7 cellular contexts compared by ENCODE assay signal in the genomic region with DNA sequence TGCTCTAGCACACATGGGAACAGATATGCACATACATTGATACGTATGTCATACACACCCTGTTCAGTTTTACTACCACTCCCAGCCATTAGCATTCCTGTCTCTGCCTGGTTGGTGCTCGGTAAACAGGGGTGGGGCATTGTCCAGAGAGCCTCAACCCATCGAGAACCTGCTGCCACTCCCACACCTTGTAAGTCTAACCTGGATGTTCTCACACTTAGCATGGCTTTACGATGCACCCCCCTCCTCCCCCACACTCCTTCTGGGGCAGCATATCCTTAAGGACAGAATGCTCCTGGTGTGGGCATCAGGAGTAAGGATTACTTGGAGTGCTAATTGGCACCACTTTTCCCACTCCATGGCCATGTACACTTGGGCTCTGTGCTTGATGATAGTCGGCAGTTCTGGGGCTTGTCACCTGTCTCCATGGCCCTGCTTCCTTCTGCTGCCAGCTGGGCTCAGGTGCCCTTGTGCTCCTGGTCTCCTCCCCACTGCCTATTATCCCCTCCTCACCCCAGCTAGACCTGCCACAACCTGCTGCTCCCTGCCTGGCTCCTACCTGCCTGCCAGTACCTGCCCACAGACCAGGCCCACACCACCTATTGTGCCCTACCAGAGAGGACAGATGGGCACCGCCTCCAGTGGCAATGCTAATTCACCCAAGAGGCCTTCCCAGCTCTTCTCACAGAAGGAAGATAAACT. TPM values are rescaled to one million over a fixed set of nuclear protein-coding genes. Genes with fewer than 3 reads are reported as not detected.
DNase-seq lines count a peak whose midpoint lies in the region; FAIRE-seq and TF ChIP-seq lines count a peak whose summit lies in the region.

No MANE protein-coding gene starts in this region.

- TF ChIP-seq CTCF in dorsolateral prefrontal cortex (IDR thresholded peaks at IDR 0.05 in 54 of 56, conservative IDR thresholded peaks at IDR 0.05 in 2 of 56; ENCODE audit: low read depth in 1 of 56, partially characterized antibody in 56 of 56) (no peak), progenitor cell of endocrine pancreas (IDR thresholded peaks at IDR 0.05; ENCODE audit: unreplicated experiment) (no peak)

- H3K27me3 Mint-ChIP-seq in progenitor cell of endocrine pancreas = peaks cover 9% of the 10 kb centered on the region

- no peaks in the 10 kb centered on the region for H3K36me3 ChIP-seq in mesendoderm (ENCODE audit: control insufficient read depth, insufficient read depth, low read length)

- no peak overlapping the region for H4K5ac ChIP-seq in mesendoderm (ENCODE audit: low read length)

- no peaks in the 10 kb centered on the region for H3K27me3 ChIP-seq in dorsolateral prefrontal cortex
- no peaks in the 10 kb centered on the region for H3K27me3 ChIP-seq in mesendoderm (ENCODE audit: insufficient read depth, low read length, poor library complexity)

- peaks cover 10% of the 10 kb centered on the region for H3K4me1 Mint-ChIP-seq in progenitor cell of endocrine pancreas (ENCODE audit: low read depth)

- H3K4me3 ChIP-seq in dorsolateral prefrontal cortex (peak overlapping the region in 43 of 59 donors; percentile 45 to 74 (median 63)), mesendoderm (ENCODE audit: low read length) (no peak overlapping the region)

- no peak overlapping the region for H3K4me2 ChIP-seq in mesendoderm (ENCODE audit: low read length)

- H3K23ac ChIP-seq in mesendoderm (ENCODE audit: low read length) = no peak overlapping the region

- DNase-seq in GM18507 (ENCODE audit: extremely low spot score, insufficient read length, low read depth) (no peak), NCI-H2196 treated with DMSO at 0.1 percent for 48 hours (lab: John Stamatoyannopoulos, UW; ENCODE audit: unreplicated experiment) (peak; percentile 31), dorsolateral prefrontal cortex (no peak), progenitor cell of endocrine pancreas (ENCODE audit: low spot score, unreplicated experiment) (no peak), NCI-H226 (no peak), middle frontal gyrus (ENCODE audit: extremely low spot score, low spot score) (no peak), mesendoderm (no peak)

- H2AK5ac ChIP-seq in mesendoderm (ENCODE audit: low read length) = no peak overlapping the region

- H3K27ac Mint-ChIP-seq in progenitor cell of endocrine pancreas = peak overlapping the region; percentile 78

- no peak overlapping the region for H2BK120ac ChIP-seq in mesendoderm (ENCODE audit: low read depth, low read length)

- no peaks in the 10 kb centered on the region for H3K79me1 ChIP-seq in mesendoderm (ENCODE audit: low read length)

- H3K27ac ChIP-seq in dorsolateral prefrontal cortex = peak overlapping the region in 43 of 59 donors; percentile 1 to 94 (median 67)
- no peak overlapping the region for H3K27ac ChIP-seq in mesendoderm (ENCODE audit: low read depth, low read length)

- H3K36me3 Mint-ChIP-seq in progenitor cell of endocrine pancreas (ENCODE audit: insufficient read depth) = peaks cover 25% of the 10 kb centered on the region

- H2BK15ac ChIP-seq in mesendoderm (replicated peaks; ENCODE audit: low read depth) = no peak overlapping the region

- no peak overlapping the region for H3K4ac ChIP-seq in mesendoderm (ENCODE audit: low read depth, low read length)

- intact Hi-C loops in dorsolateral prefrontal cortex (cut with DNase I) = loop anchor here in 1 of 2 donors (5.0 kb wide), 1 partner anchor 159 kb away; the partner anchor contains the start of gene CSF3

- H3K9ac ChIP-seq in mesendoderm (ENCODE audit: low read length) = no peak overlapping the region

- no CpG with 5 or more reads among the region's 6 CpGs for WGBS in mesendoderm (ENCODE audit: extremely low coverage, insufficient coverage, low lambda C conversion rate)

- H2BK5ac ChIP-seq in mesendoderm (ENCODE audit: low read length) = no peak overlapping the region

- H3K4me1 ChIP-seq in mesendoderm (ENCODE audit: control insufficient read depth, low read depth, low read length) = no peaks in the 10 kb centered on the region

- H3K56ac ChIP-seq in mesendoderm (ENCODE audit: low read length) = no peak overlapping the region

- no peaks in the 10 kb centered on the region for H3K9me3 Mint-ChIP-seq in progenitor cell of endocrine pancreas (ENCODE audit: low read depth)

- H3K18ac ChIP-seq in mesendoderm (ENCODE audit: low read length) = no peak overlapping the region

- peak overlapping the region; percentile 51 for H3K4me3 Mint-ChIP-seq in progenitor cell of endocrine pancreas (ENCODE audit: low read depth)

- H3K79me2 ChIP-seq in mesendoderm (ENCODE audit: control insufficient read depth, insufficient read depth, low read length) = no peaks in the 10 kb centered on the region

- H4K8ac ChIP-seq in mesendoderm (ENCODE audit: low read depth, low read length) = no peak overlapping the region

- FAIRE-seq in GM18507 (lab: Jason Lieb, UNC) = peak; percentile 5

RNA-seq across cellular contexts. Expression of gene RAPGEFL1, which starts 0.7 kb away (rescaled TPM):
- total RNA-seq in dorsolateral prefrontal cortex = 100 to 1,000 TPM in 59 of 120 experiments, 10 to 100 TPM in 61; 31.7 to 151 (median 99.5) TPM
- total RNA-seq in progenitor cell of endocrine pancreas = 17.0 and 18.3 TPM in 2 replicates
- polyA plus RNA-seq in mesendoderm (2013, experiment 1 of 2) = 5.5 TPM
- 5.6 TPM for polyA plus RNA-seq in mesendoderm (2013, experiment 2 of 2)

RNA-seq across cellular contexts. Expression of gene CASC3, which starts 36.2 kb away (rescaled TPM):
- total RNA-seq in dorsolateral prefrontal cortex = 100 to 1,000 TPM in 119 of 120 experiments, 10 to 100 TPM in 1; 95.0 to 216 (median 136) TPM
- 121 and 122 TPM in 2 replicates for total RNA-seq in progenitor cell of endocrine pancreas
- 77.1 TPM for polyA plus RNA-seq in mesendoderm (2013, experiment 1 of 2)
- 77.4 TPM for polyA plus RNA-seq in mesendoderm (2013, experiment 2 of 2)

RNA-seq across cellular contexts. Expression of gene WIPF2, which starts 42.5 kb away (rescaled TPM):
- 100 to 1,000 TPM in 2 of 120 experiments, 10 to 100 TPM in 118; 48.9 to 103 (median 73.2) TPM for total RNA-seq in dorsolateral prefrontal cortex
- total RNA-seq in progenitor cell of endocrine pancreas = 37.5 and 38.2 TPM in 2 replicates
- polyA plus RNA-seq in mesendoderm (2013, experiment 1 of 2) = 16.5 TPM
- 17.5 TPM for polyA plus RNA-seq in mesendoderm (2013, experiment 2 of 2)

RNA-seq across cellular contexts. Expression of gene MSL1, which starts 54.8 kb away (rescaled TPM):
- total RNA-seq in dorsolateral prefrontal cortex = 100 to 1,000 TPM in 116 of 120 experiments, 10 to 100 TPM in 4; 87.8 to 143 (median 120) TPM
- 137 and 143 TPM in 2 replicates for total RNA-seq in progenitor cell of endocrine pancreas
- polyA plus RNA-seq in mesendoderm (2013, experiment 1 of 2) = 40.3 TPM
- polyA plus RNA-seq in mesendoderm (2013, experiment 2 of 2) = 40.9 TPM
